In genomic region chr19:835201-835810, GRCh38 we compare ENCODE assay signal across 30 cellular contexts. TPM values are rescaled to one million over a fixed set of nuclear protein-coding genes. Genes with fewer than 3 reads are reported as not detected.
DNase-seq lines count a peak whose midpoint lies in the region; ATAC-seq and TF ChIP-seq lines count a peak whose summit lies in the region.
"Had no signal": no experiment of that assay in that cellular context is flagged by ENCODE, and none has a peak within 500 bp of the region (broad histone marks: within the 10 kb centered on the region; RNA-seq: fewer than 3 reads in every experiment).

No MANE protein-coding gene starts in this region.

- intact Hi-C loops in aorta (cut with DNase I) = no loop called here

- no peaks in the 10 kb centered on the region for H3K36me3 ChIP-seq in aorta (ENCODE audit: control insufficient read depth in 1 of 2, insufficient read depth in 2 of 2, low read length in 1 of 2)
- H3K36me3 ChIP-seq: heart right ventricle, lower lobe of right lung, spleen, stomach had no signal

- H3K4me1 ChIP-seq in aorta (ENCODE audit: control insufficient read depth in 1 of 2, insufficient read depth in 2 of 2, low read length in 2 of 2) = no peaks in the 10 kb centered on the region
- H3K4me1 ChIP-seq: A549, lower lobe of right lung, stomach had no signal

- DNase-seq in stimulated activated naive CD8-positive, alpha-beta T cell treated with anti-CD3 and anti-CD28 coated beads, Interleukin-15, amount 100 ng/mL, for 72 hours = no peak
- DNase-seq in stimulated activated naive CD8-positive, alpha-beta T cell treated with anti-CD3 and anti-CD28 coated beads, Interleukin-15, Interleukin-2, amounts not matched to agents 100 U/mL and 50 U/mL, for 24 hours = no peak
- DNase-seq in fibroblast of villous mesenchyme (ENCODE audit: low read depth) = peak; percentile 52
- peak; percentile 42 for DNase-seq in myocyte (ENCODE audit: low read depth)
- peak in 1 of 2 donors; percentile 81 for DNase-seq in aorta
- no peak for DNase-seq in DMS53 treated with DMSO at 0.1 percent for 48 hours (lab: John Stamatoyannopoulos, UW; ENCODE audit: unreplicated experiment)
- no peak for DNase-seq in HPDE6-E6E7 (ENCODE audit: extremely low spot score)
- DNase-seq: activated naive CD4-positive, alpha-beta T cell; CD8-positive, alpha-beta T cell; central memory CD4-positive, alpha-beta T cell; cortex of kidney; DMS 273 treated with DMSO at 0.1 percent for 48 hours; effector memory CD4-positive, alpha-beta T cell; GOT3; heart right ventricle; Karpas-422; lower lobe of right lung; NCI-H146; NCI-H2107; RPMI8226; spleen; stimulated activated CD4-positive, alpha-beta T cell treated with anti-CD3 and anti-CD28 coated beads, Interleukin-2, amount 100 ng/mL, for 24 hours; stomach; T-helper 17 cell had no signal

- 62 to 64% methylated on average over 33 to 37 of the region's 37 CpGs for WGBS in aorta, 2 donors

- no peaks in the 10 kb centered on the region for H3K4me1 Mint-ChIP-seq in stimulated activated naive CD8-positive, alpha-beta T cell treated with anti-CD3 and anti-CD28 coated beads, Interleukin-15, amount 100 ng/mL, for 72 hours

- peak; percentile 100 for ATAC-seq in stimulated activated naive CD8-positive, alpha-beta T cell treated with anti-CD3 and anti-CD28 coated beads, Interleukin-15, amount 100 ng/mL, for 72 hours
- no peak for ATAC-seq in stimulated activated naive CD8-positive, alpha-beta T cell treated with anti-CD3 and anti-CD28 coated beads, Interleukin-15, Interleukin-2, amounts not matched to agents 100 U/mL and 50 U/mL, for 24 hours
- ATAC-seq in aorta (ENCODE audit: low FRiP score) (peak; percentile 84), HG03457 (IDR thresholded peaks at IDR 0.05; ENCODE audit: unreplicated experiment) (no peak)
- ATAC-seq: CD8-positive, alpha-beta T cell; T-helper 17 cell had no signal

- no peaks in the 10 kb centered on the region for H3K9me3 Mint-ChIP-seq in stimulated activated naive CD8-positive, alpha-beta T cell treated with anti-CD3 and anti-CD28 coated beads, Interleukin-15, amount 100 ng/mL, for 72 hours
- H3K9me3 Mint-ChIP-seq: CD8-positive, alpha-beta T cell had no signal

- H3K27ac Mint-ChIP-seq in stimulated activated naive CD8-positive, alpha-beta T cell treated with anti-CD3 and anti-CD28 coated beads, Interleukin-15, amount 100 ng/mL, for 72 hours = no peak overlapping the region
- H3K27ac Mint-ChIP-seq: CD8-positive, alpha-beta T cell; T-helper 17 cell had no signal

- H3K4me3 Mint-ChIP-seq in stimulated activated naive CD8-positive, alpha-beta T cell treated with anti-CD3 and anti-CD28 coated beads, Interleukin-15, amount 100 ng/mL, for 72 hours = no peak overlapping the region
- H3K4me3 Mint-ChIP-seq: CD8-positive, alpha-beta T cell had no signal

- H3K27me3 ChIP-seq in aorta (ENCODE audit: control insufficient read depth in 1 of 2, insufficient read depth in 2 of 2, low read length in 1 of 2) = no peaks in the 10 kb centered on the region

- peaks cover 38% of the 10 kb centered on the region for H3K27me3 Mint-ChIP-seq in stimulated activated naive CD8-positive, alpha-beta T cell treated with anti-CD3 and anti-CD28 coated beads, Interleukin-15, amount 100 ng/mL, for 72 hours

- peaks cover 2% of the 10 kb centered on the region for H3K9me3 ChIP-seq in aorta (ENCODE audit: control insufficient read depth, low read length)
- H3K9me3 ChIP-seq: A549, heart right ventricle, lower lobe of right lung, spleen, stomach had no signal

- H3K27ac ChIP-seq in aorta (ENCODE audit: low read depth in 1 of 2, low read length in 2 of 2) = no peak overlapping the region
- H3K27ac ChIP-seq: A549, epithelial cell of prostate, heart right ventricle, HL-60, lower lobe of right lung, spleen, stomach had no signal

- H3K4me3 ChIP-seq in fibroblast of villous mesenchyme (ENCODE audit: low read depth, low read length) (no peak overlapping the region), aorta (ENCODE audit: low read length in 2 of 2) (no peak overlapping the region)
- H3K4me3 ChIP-seq: A549, heart right ventricle, lower lobe of right lung, spleen, stomach had no signal

- no peak for TF ChIP-seq CTCF in fibroblast of villous mesenchyme (IDR thresholded peaks at IDR 0.05; ENCODE audit: insufficient read depth, low read depth, low read length)

RNA-seq across cellular contexts. Expression of gene PRTN3, which starts 5.5 kb away (rescaled TPM):
- not detected in 2 replicates for total RNA-seq in fibroblast of villous mesenchyme
- not detected in 2 replicates for total RNA-seq in myocyte
- not detected for polyA plus RNA-seq in myocyte (2012)
- total RNA-seq in aorta = not detected
- polyA plus RNA-seq in aorta = not detected
- total RNA-seq: CD8-positive, alpha-beta T cell; heart right ventricle; kidney epithelial cell; lower lobe of right lung; T-helper 17 cell had no signal
- polyA plus RNA-seq: neural cell had no signal

RNA-seq across cellular contexts. Expression of gene AZU1, which starts 7.7 kb away (rescaled TPM):
- total RNA-seq in fibroblast of villous mesenchyme = not detected in 2 replicates
- total RNA-seq in myocyte = not detected in 2 replicates
- polyA plus RNA-seq in myocyte (2012) = not detected
- total RNA-seq in aorta = under 1 TPM in 1 of 2 donors, not detected in 1; 0.72 TPM
- under 1 TPM in 1 of 2 donors, not detected in 1; 0.49 TPM for polyA plus RNA-seq in aorta
- total RNA-seq: kidney epithelial cell had no signal

RNA-seq across cellular contexts. Expression of gene PLPPR3, which starts 13.6 kb away (rescaled TPM):
- total RNA-seq in fibroblast of villous mesenchyme (under 0.01 and 0.86 TPM in 2 replicates), myocyte (0.16 and 0.26 TPM in 2 replicates), aorta (not detected)
- polyA plus RNA-seq in myocyte (2012) = 0.19 TPM
- polyA plus RNA-seq in aorta = not detected
- total RNA-seq: CD8-positive, alpha-beta T cell; heart right ventricle; T-helper 17 cell had no signal
- polyA plus RNA-seq: heart right ventricle had no signal

RNA-seq across cellular contexts. Expression of gene ELANE, which starts 16.8 kb away (rescaled TPM):
- total RNA-seq in fibroblast of villous mesenchyme (not detected in 2 replicates), myocyte (not detected in 2 replicates), aorta (1 to 10 TPM in 1 of 2 donors, not detected in 1; 2.0 TPM)
- not detected for polyA plus RNA-seq in myocyte (2012)
- polyA plus RNA-seq in aorta = not detected
- total RNA-seq: CD8-positive, alpha-beta T cell; T-helper 17 cell had no signal
- polyA plus RNA-seq: neural cell had no signal

RNA-seq across cellular contexts. Expression of gene CFD, which starts 24.2 kb away (rescaled TPM):
- total RNA-seq in fibroblast of villous mesenchyme (3.9 TPM in 2 replicates), myocyte (0.16 and 0.57 TPM in 2 replicates), aorta (100 to 1,000 TPM; 104 to 354 TPM)
- 0.92 TPM for polyA plus RNA-seq in myocyte (2012)
- 10 to 100 TPM in 1 of 2 donors, 1 to 10 TPM in 1; 3.3 to 23.9 TPM for polyA plus RNA-seq in aorta

Comparison
In these comparisons a context has a peak if more than half of its experiments do, and no peak if none do; other contexts are left out.
1. ATAC-seq: peak in stimulated activated naive CD8-positive, alpha-beta T cell treated with anti-CD3 and anti-CD28 coated beads, Interleukin-15, amount 100 ng/mL, for 72 hours (single experiment) and aorta (single experiment); none in stimulated activated naive CD8-positive, alpha-beta T cell treated with anti-CD3 and anti-CD28 coated beads, Interleukin-15, Interleukin-2, amounts not matched to agents 100 U/mL and 50 U/mL, for 24 hours (single experiment) and HG03457 (single experiment).
2. DNase-seq: peak in fibroblast of villous mesenchyme (single experiment) and myocyte (single experiment); none in stimulated activated naive CD8-positive, alpha-beta T cell treated with anti-CD3 and anti-CD28 coated beads, Interleukin-15, amount 100 ng/mL, for 72 hours (0 of 2), stimulated activated naive CD8-positive, alpha-beta T cell treated with anti-CD3 and anti-CD28 coated beads, Interleukin-15, Interleukin-2, amounts not matched to agents 100 U/mL and 50 U/mL, for 24 hours (single experiment), DMS53 treated with DMSO at 0.1 percent for 48 hours (single experiment) and HPDE6-E6E7 (single experiment).